Comparison of ENCODE assay signal across 1 cellular context in the genomic region with DNA sequence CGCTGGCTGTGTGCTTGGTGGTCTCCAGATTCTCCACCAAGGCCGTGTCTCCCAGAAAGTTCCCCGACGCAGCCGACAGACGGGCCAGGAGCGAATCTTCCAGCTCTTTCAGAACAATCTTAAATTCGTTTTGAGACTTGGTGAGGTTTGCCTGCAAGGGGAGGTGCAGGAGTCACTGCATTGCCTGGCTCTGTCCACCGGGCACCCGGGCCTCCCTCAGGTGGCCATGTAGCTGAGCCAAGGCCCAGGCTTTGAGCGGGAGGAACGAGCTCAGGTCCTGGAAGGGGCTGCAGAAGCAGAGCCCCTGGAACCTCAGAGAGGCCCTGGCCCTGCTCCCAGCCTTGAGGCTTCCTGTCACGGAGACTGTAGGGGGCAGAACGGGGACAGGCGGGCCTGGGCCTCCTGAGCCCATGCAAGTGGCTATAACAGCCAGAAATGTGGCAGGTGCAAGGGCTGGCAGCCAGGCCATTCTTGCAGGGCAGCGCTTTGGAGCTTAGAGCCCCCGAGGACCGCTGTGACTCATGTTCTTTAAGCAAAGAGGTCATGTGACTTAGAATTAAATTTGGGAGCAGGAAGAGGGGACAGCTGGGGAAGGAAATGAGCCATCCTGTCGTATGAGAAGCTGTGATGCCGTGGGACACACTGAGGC.
TF ChIP-seq lines count a peak whose summit lies in the region.

No MANE protein-coding gene starts in this region.

TF ChIP-seq in GM23338, 12 proteins besides CTCF, POLR2A, EP300 and RAD21 (continued from another document):
- TF ChIP-seq, protein P1, sequence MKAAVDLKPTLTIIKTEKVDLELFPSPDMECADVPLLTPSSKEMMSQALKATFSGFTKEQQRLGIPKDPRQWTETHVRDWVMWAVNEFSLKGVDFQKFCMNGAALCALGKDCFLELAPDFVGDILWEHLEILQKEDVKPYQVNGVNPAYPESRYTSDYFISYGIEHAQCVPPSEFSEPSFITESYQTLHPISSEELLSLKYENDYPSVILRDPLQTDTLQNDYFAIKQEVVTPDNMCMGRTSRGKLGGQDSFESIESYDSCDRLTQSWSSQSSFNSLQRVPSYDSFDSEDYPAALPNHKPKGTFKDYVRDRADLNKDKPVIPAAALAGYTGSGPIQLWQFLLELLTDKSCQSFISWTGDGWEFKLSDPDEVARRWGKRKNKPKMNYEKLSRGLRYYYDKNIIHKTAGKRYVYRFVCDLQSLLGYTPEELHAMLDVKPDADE (IDR thresholded peaks at IDR 0.05), result no peak
- TF ChIP-seq ZNF114 (CRISPR knock-in tag; IDR thresholded peaks at IDR 0.05) (no peak), EZH2 (IDR thresholded peaks at IDR 0.05; ENCODE audit: low read depth, unreplicated experiment) (no peak)
